Comparison of ENCODE assay signal across 8 cellular contexts in the genomic region with DNA sequence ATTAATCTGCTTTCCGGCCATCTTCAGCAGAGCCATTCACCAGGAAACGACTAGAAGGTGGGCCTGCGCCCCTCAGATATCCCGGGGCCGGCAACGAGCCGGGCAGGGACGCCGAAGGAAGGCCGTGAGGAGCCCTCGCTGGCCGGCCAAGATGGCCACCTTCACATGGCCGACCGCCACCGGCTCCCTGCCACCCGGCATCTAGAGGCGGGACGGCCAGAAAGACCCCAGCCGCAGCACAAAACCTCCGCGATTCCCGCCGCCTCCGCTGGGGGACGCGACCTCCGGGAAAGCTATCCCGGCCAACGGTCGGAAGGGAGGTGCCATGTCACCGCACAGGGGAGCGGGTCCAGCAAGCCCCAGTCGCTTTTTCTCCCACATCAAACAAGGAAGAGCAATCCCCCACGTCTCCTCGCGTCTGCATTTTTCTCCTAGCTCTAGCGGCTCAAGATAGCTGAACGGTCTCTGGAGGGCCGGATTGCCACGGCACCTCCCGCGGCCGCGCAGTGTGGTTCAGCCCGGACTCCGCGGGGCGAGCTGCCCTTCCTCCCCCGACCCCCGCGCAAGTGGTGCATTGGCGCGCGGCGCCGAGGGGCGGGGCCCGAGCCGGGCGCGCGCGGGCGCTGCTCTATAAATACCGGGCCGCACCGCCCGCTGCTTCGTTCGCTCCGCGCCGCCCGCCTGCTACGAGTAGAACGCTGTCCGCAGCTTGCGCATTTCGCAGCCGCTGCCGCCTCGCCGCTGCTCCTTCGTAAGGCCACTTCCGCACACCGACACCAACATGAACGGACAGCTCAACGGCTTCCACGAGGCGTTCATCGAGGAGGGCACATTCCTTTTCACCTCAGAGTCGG. TPM values are rescaled to one million over a fixed set of nuclear protein-coding genes. Genes with fewer than 3 reads are reported as not detected.
DNase-seq lines count a peak whose midpoint lies in the region; ATAC-seq and TF ChIP-seq lines count a peak whose summit lies in the region.

A gene (plus strand): TSS at position 662 of the 854 bp plus-strand sequence. CDS start 120 bp downstream, at position 782.

- peak within 1 kb of the TSS; percentile 95 to 97 (median 96) for H3K4me3 Mint-ChIP-seq in immature natural killer cell

- dilution Hi-C loops in mammary epithelial cell (cut with HindIII; ENCODE audit: low sequenced_read_pairs): loop anchor here (5.0 kb wide), 1 partner anchor 36 kb away; no protein-coding TSS in a partner anchor

- H3K4me2 ChIP-seq in mammary epithelial cell (ENCODE audit: insufficient read depth, low read depth, low read length): peak within 1 kb of the TSS; percentile 100

- DNase-seq in AG04450 (ENCODE audit: low read depth, low spot score): peak; percentile 80
- DNase-seq in NCI-H2196 treated with DMSO at 0.1 percent for 48 hours (lab: John Stamatoyannopoulos, UW; ENCODE audit: unreplicated experiment): peak; percentile 52
- DNase-seq in WERI-Rb-1: peak; percentile 96
- peak; percentile 84 for DNase-seq in mammary epithelial cell
- peak; percentile 91 to 93 (median 92) for DNase-seq in immature natural killer cell
- peak; percentile 98 for DNase-seq in spleen

- POLR2A ChIA-PET in AG04450 (lab: Yijun Ruan, JAX): interaction anchor here (0.6 to 5.0 kb wide), 57 partner anchors 11 to 472 kb away, joined by 3 to 172 read pairs (median 6); a partner anchor contains a TSS

- peak within 1 kb of the TSS; percentile 100 for H3K4me3 ChIP-seq in AG04450 (ENCODE audit: low read depth, low read length)
- peak within 1 kb of the TSS; percentile 85 for H3K4me3 ChIP-seq in WERI-Rb-1 (ENCODE audit: low read depth, low read length)
- H3K4me3 ChIP-seq in mammary epithelial cell (replicated peaks in 1 of 3; ENCODE audit: insufficient read depth in 1 of 3, low read depth in 2 of 3, low read length in 3 of 3): peak within 1 kb of the TSS; percentile 68 to 100 (median 95)
- peak within 1 kb of the TSS; percentile 78 to 97 (median 88) for H3K4me3 ChIP-seq in spleen

- CTCF ChIA-PET in AG04450 (lab: Charles Lee): interaction anchor here (0.6 to 7.2 kb wide), 19 partner anchors 10 to 1041 kb away, joined by 3 to 53 read pairs (median 4); a partner anchor contains a TSS
- CTCF ChIA-PET in mammary epithelial cell (lab: Charles Lee; ENCODE audit: low non-redundant PET): interaction anchor here (0.6 to 0.8 kb wide), 4 partner anchors 42 to 1840 kb away, joined by 3 to 8 read pairs (median 5); no protein-coding TSS in a partner anchor

- H3K79me2 ChIP-seq in mammary epithelial cell (ENCODE audit: insufficient read depth, low read length): peaks cover 71% of the 10 kb centered on the region

- H3K27me3 ChIP-seq in AG04450 (ENCODE audit: control insufficient read depth, insufficient read depth, low read length) (no peaks in the 10 kb centered on the region), WERI-Rb-1 (ENCODE audit: insufficient read depth, low read depth, severe bottlenecking) (no peaks in the 10 kb centered on the region), mammary epithelial cell (ENCODE audit: insufficient read depth, low read length) (no peaks in the 10 kb centered on the region), spleen (replicated peaks in 1 of 7) (no peaks in the 10 kb centered on the region)

- BruUV-seq in mammary epithelial cell (replicated peaks; lab: Mats Ljungman, UMichigan): TSS peak; percentile 73

- H3K4me1 ChIP-seq in mammary epithelial cell (ENCODE audit: insufficient read depth, low read length) (peaks cover 36% of the 10 kb centered on the region), spleen (peaks cover 20 to 79% (median 43%) of the 10 kb centered on the region in 6 donors)

- H3K9ac ChIP-seq in mammary epithelial cell (ENCODE audit: insufficient read depth, low read length): peak within 1 kb of the TSS; percentile 96

- peaks cover 35 to 48% of the 10 kb centered on the region in 2 donors for H3K4me1 Mint-ChIP-seq in immature natural killer cell

- in situ Hi-C loops in mammary epithelial cell (cut with MboI; ENCODE audit: low sequenced_read_pairs in 2 of 2): no loop called here

- peak within 1 kb of the TSS; percentile 89 to 96 (median 95) for H3K27ac Mint-ChIP-seq in immature natural killer cell

- no peaks in the 10 kb centered on the region; the same call in 1 of the 2 replicates for H3K9me3 ChIP-seq in AG04450 (ENCODE audit: control insufficient read depth, insufficient read depth, low read length)
- H3K9me3 ChIP-seq in WERI-Rb-1 (ENCODE audit: severe bottlenecking): no peaks in the 10 kb centered on the region
- no peaks in the 10 kb centered on the region for H3K9me3 ChIP-seq in mammary epithelial cell (replicated peaks; ENCODE audit: insufficient read depth, low read length)
- H3K9me3 ChIP-seq in spleen: no peaks in the 10 kb centered on the region

- ATAC-seq in GM18873 (IDR thresholded peaks at IDR 0.05; ENCODE audit: low FRiP score, unreplicated experiment) (peak; percentile 54), HG03139 (IDR thresholded peaks at IDR 0.05; ENCODE audit: unreplicated experiment) (peak; percentile 63)

- no peaks in the 10 kb centered on the region for H3K9me3 Mint-ChIP-seq in immature natural killer cell

- peak; percentile 80 for TF ChIP-seq CTCF in AG04450 (IDR thresholded peaks at IDR 0.05; ENCODE audit: low read depth, low read length)
- peak; percentile 88 for TF ChIP-seq CTCF in WERI-Rb-1 (IDR thresholded peaks at IDR 0.05; ENCODE audit: low read depth, low read length)
- TF ChIP-seq CTCF in mammary epithelial cell (conservative IDR thresholded peaks at IDR 0.05 in 1 of 2, IDR thresholded peaks at IDR 0.05 in 1 of 2; ENCODE audit: extremely low read depth in 1 of 2, insufficient read depth in 1 of 2, low read depth in 1 of 2, low read length in 2 of 2): peak; percentile 52 to 68
- peak; percentile 48 to 79 (median 76) for TF ChIP-seq CTCF in spleen (IDR thresholded peaks at IDR 0.05 in 8 of 11, conservative IDR thresholded peaks at IDR 0.05 in 3 of 11)

- H3K27me3 Mint-ChIP-seq in immature natural killer cell (ENCODE audit: low read depth in 3 of 3): peaks cover 11 to 22% (median 12%) of the 10 kb centered on the region in 3 donors

- WGBS in mammary epithelial cell (ENCODE audit: low coverage, missing lambda C conversion rate): 2% methylated on average over 46 of the region's 92 CpGs
- WGBS in spleen, 5 donors: 0% methylated on average over 67 to 92 of the region's 92 CpGs

- H4K20me1 ChIP-seq in mammary epithelial cell (ENCODE audit: insufficient read depth, low read length): peaks cover 27% of the 10 kb centered on the region

- peak; percentile 93 to 98 (median 98) for TF ChIP-seq POLR2A in spleen (IDR thresholded peaks at IDR 0.05)

- peaks cover 14 to 17% (median 15%) of the 10 kb centered on the region in 3 donors for H3K36me3 Mint-ChIP-seq in immature natural killer cell

- peaks cover 51% of the 10 kb centered on the region for H3K36me3 ChIP-seq in WERI-Rb-1
- H3K36me3 ChIP-seq in mammary epithelial cell (ENCODE audit: insufficient read depth, low read length): peaks cover 28% of the 10 kb centered on the region
- peaks cover 3 to 31% (median 28%) of the 10 kb centered on the region in 6 donors for H3K36me3 ChIP-seq in spleen

- peak within 1 kb of the TSS; percentile 88 for H2AFZ ChIP-seq in mammary epithelial cell (ENCODE audit: low read depth, low read length)

- H3K27ac ChIP-seq in AG04450 (ENCODE audit: low read depth, low read length) (peak within 1 kb of the TSS; percentile 99), WERI-Rb-1 (peak within 1 kb of the TSS; percentile 99), mammary epithelial cell (ENCODE audit: insufficient read depth, low read depth, low read length) (peak within 1 kb of the TSS; percentile 95), spleen (peak within 1 kb of the TSS; percentile 92 to 99 (median 99))

- intact Hi-C loops in mammary epithelial cell (cut with micrococcal nuclease): loop anchor here (1.0 to 2.0 kb wide), 5 partner anchors 33 to 184 kb away; a partner anchor contains a TSS
- intact Hi-C loops in spleen (cut with DNase I; ENCODE audit: low total_unique reads): no loop called here

RNA-seq across cellular contexts. Expression of the gene that starts here (rescaled TPM):
- polyA plus RNA-seq in AG04450 (2011; rRNA removed) (362 and 409 TPM in 2 replicates), mammary epithelial cell (279 TPM), immature natural killer cell (100 to 1,000 TPM in 1 of 3 donors, 10 to 100 TPM in 2; 46.5 to 115 (median 63.9) TPM), spleen (10 to 100 TPM; 41.3 to 89.0 (median 71.4) TPM)
- 184 and 266 TPM in 2 replicates for polyA minus RNA-seq in AG04450 (2011; rRNA and poly(A)+ RNA removed)
- total RNA-seq in mammary epithelial cell (100 to 1,000 TPM; 213 to 257 TPM), spleen (100 to 1,000 TPM; 125 to 195 (median 145) TPM)
- polyA minus RNA-seq in mammary epithelial cell: 256 TPM

Comparison
In these comparisons a context has a peak if more than half of its experiments do, and no peak if none do; other contexts are left out.
1. Peak in every context shown above with its lines: DNase-seq, ATAC-seq, H3K4me3 ChIP-seq and H3K27ac ChIP-seq.